Comparison of ENCODE assay signal across 11 cellular contexts in genomic region chr20:9467995-9468394, GRCh38. TPM values are rescaled to one million over a fixed set of nuclear protein-coding genes. Genes with fewer than 3 reads are reported as not detected.
DNase-seq lines count a peak whose midpoint lies in the region; ATAC-seq and TF ChIP-seq lines count a peak whose summit lies in the region.
"Had no signal": no experiment of that assay in that cellular context is flagged by ENCODE, and none has a peak within 500 bp of the region (broad histone marks: within the 10 kb centered on the region; RNA-seq: fewer than 3 reads in every experiment).

No MANE protein-coding gene starts in this region.

- H3K36me3 Mint-ChIP-seq in activated naive CD4-positive, alpha-beta T cell treated with anti-CD3 and anti-CD28 coated beads, Interleukin-2, amount 50 U/mL, for 72 hours: peaks cover 6 to 7% of the 10 kb centered on the region in 2 donors
- H3K36me3 Mint-ChIP-seq: activated CD8-positive, alpha-beta memory T cell treated with anti-CD3 and anti-CD28 coated beads, Interleukin-2, amount 10 ng/mL, durations not matched to agents 7 days and 5 days had no signal

- H3K4me1 ChIP-seq in left ventricle myocardium inferior (no peaks in the 10 kb centered on the region), NT2/D1 (ENCODE audit: insufficient read depth, insufficient read length) (no peaks in the 10 kb centered on the region), upper lobe of right lung (no peaks in the 10 kb centered on the region)
- H3K4me1 ChIP-seq: suprapubic skin had no signal

- TF ChIP-seq CTCF in left ventricle myocardium inferior (IDR thresholded peaks at IDR 0.05; ENCODE audit: borderline replicate concordance) (peak; percentile 49), fibroblast of mammary gland (conservative IDR thresholded peaks at IDR 0.05; ENCODE audit: control insufficient read depth, insufficient read depth, low read depth, low read length) (peak; percentile 53), upper lobe of right lung (IDR thresholded peaks at IDR 0.05) (peak; percentile 58)

- H3K9ac ChIP-seq in NT2/D1 (ENCODE audit: insufficient read length, low read depth): no peak overlapping the region

- no peak overlapping the region for H3K27ac Mint-ChIP-seq in activated naive CD4-positive, alpha-beta T cell treated with anti-CD3 and anti-CD28 coated beads, Interleukin-2, amount 50 U/mL, for 72 hours
- H3K27ac Mint-ChIP-seq: activated CD8-positive, alpha-beta memory T cell treated with anti-CD3 and anti-CD28 coated beads, Interleukin-2, amount 10 ng/mL, durations not matched to agents 7 days and 5 days had no signal

- peak; percentile 25 for ATAC-seq in upper lobe of right lung
- no peak for ATAC-seq in activated naive CD4-positive, alpha-beta T cell treated with anti-CD3 and anti-CD28 coated beads, Interleukin-2, amount 50 U/mL, for 72 hours
- ATAC-seq: activated CD8-positive, alpha-beta memory T cell treated with anti-CD3 and anti-CD28 coated beads, Interleukin-2, amount 10 ng/mL, durations not matched to agents 7 days and 5 days had no signal

- H3K4me3 ChIP-seq in left ventricle myocardium inferior (no peak overlapping the region), NT2/D1 (ENCODE audit: insufficient read length, low read depth) (no peak overlapping the region), fibroblast of mammary gland (ENCODE audit: control insufficient read depth, low read depth, low read length) (no peak overlapping the region), upper lobe of right lung (no peak overlapping the region)
- H3K4me3 ChIP-seq: suprapubic skin had no signal

- DNase-seq in left ventricle myocardium inferior (no peak), cardiac septum (ENCODE audit: low spot score) (no peak), NT2/D1 (ENCODE audit: low read depth, low spot score) (peak; percentile 8), fibroblast of mammary gland (ENCODE audit: low read depth) (no peak), upper lobe of right lung (no peak), activated gamma-delta T cell treated with Interleukin-2 at 50 U/mL for 16 hours (no peak), COLO829 (ENCODE audit: low spot score) (no peak)
- DNase-seq in activated naive CD4-positive, alpha-beta T cell treated with anti-CD3 and anti-CD28 coated beads, Interleukin-2, amount 50 U/mL, for 72 hours (ENCODE audit: low spot score in 2 of 2): no peak
- DNase-seq: activated CD8-positive, alpha-beta memory T cell treated with anti-CD3 and anti-CD28 coated beads, Interleukin-2, amount 10 ng/mL, durations not matched to agents 7 days and 5 days had no signal

- intact Hi-C loops in left ventricle myocardium inferior (cut with micrococcal nuclease): no loop called here
- intact Hi-C loops in cardiac septum (cut with DNase I): no loop called here
- intact Hi-C loops in upper lobe of right lung (cut with DNase I): no loop called here

- H3K36me3 ChIP-seq in left ventricle myocardium inferior (peaks cover 35% of the 10 kb centered on the region), NT2/D1 (ENCODE audit: insufficient read depth, insufficient read length, low read length) (no peaks in the 10 kb centered on the region), upper lobe of right lung (no peaks in the 10 kb centered on the region)
- H3K36me3 ChIP-seq: suprapubic skin had no signal

- H3K9me3 ChIP-seq in left ventricle myocardium inferior (replicated peaks) (peaks cover 21% of the 10 kb centered on the region), NT2/D1 (ENCODE audit: insufficient read depth, low read length) (no peaks in the 10 kb centered on the region), upper lobe of right lung (no peaks in the 10 kb centered on the region)
- H3K9me3 ChIP-seq: suprapubic skin had no signal

- H3K27me3 ChIP-seq in left ventricle myocardium inferior (ENCODE audit: low read depth) (no peaks in the 10 kb centered on the region), NT2/D1 (ENCODE audit: insufficient read depth, insufficient read length) (no peaks in the 10 kb centered on the region), upper lobe of right lung (no peaks in the 10 kb centered on the region)
- H3K27me3 ChIP-seq: suprapubic skin had no signal

- peaks cover 14 to 15% of the 10 kb centered on the region in 2 donors for H3K9me3 Mint-ChIP-seq in activated naive CD4-positive, alpha-beta T cell treated with anti-CD3 and anti-CD28 coated beads, Interleukin-2, amount 50 U/mL, for 72 hours

- H3K27ac ChIP-seq in left ventricle myocardium inferior (replicated peaks): no peak overlapping the region
- H3K27ac ChIP-seq in upper lobe of right lung: no peak overlapping the region
- H3K27ac ChIP-seq: suprapubic skin had no signal

RNA-seq across cellular contexts. Expression of gene LAMP5, which starts 46.4 kb away (rescaled TPM):
- total RNA-seq in left ventricle myocardium inferior (not detected), cardiac septum (0.22 TPM), upper lobe of right lung (0.49 TPM)
- not detected for total RNA-seq in activated naive CD4-positive, alpha-beta T cell treated with anti-CD3 and anti-CD28 coated beads, Interleukin-2, amount 50 U/mL, for 72 hours
- total RNA-seq: activated CD8-positive, alpha-beta memory T cell treated with anti-CD3 and anti-CD28 coated beads, Interleukin-2, amount 10 ng/mL, durations not matched to agents 7 days and 5 days; NCI-H460 had no signal
